In the genomic region with DNA sequence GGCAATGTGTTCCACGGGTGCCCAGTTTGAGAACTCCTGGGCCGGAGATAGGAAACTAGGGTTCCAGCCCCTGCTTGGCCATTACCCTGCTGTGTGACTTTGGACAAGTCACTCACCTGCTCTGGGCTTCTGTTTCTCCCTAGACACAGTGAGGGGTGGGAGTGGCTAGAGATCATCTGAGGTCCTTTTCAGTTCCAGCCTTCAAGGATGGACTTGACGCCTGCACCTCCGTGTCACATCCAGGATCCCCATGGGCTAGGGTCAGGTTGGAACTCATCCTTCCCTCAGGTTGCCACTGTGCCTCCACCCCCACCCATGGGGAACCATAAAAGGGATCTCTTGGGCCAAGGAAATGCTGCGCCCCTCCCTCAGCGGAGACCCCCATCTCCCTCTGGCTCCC, we compare ENCODE assay signal across 18 cellular contexts.
"Had no signal": no experiment of that assay in that cellular context is flagged by ENCODE, and none has a peak within 500 bp of the region (broad histone marks: within the 10 kb centered on the region; RNA-seq: fewer than 3 reads in every experiment).

No MANE protein-coding gene starts in this region.

- H3K36me3 Mint-ChIP-seq: brain; natural killer cell treated with Interleukin-12 subunit alpha and Interleukin-12 subunit beta and Interleukin-15 and Interleukin-18, amount 100 ng/mL, for 72 hours had no signal

- H3K9me3 ChIP-seq: esophagus squamous epithelium, prostate gland, spleen, thoracic aorta, uterus had no signal

- H3K9me3 Mint-ChIP-seq: activated CD4-positive, alpha-beta memory T cell treated with anti-CD3 and anti-CD28 coated beads, Interleukin-2, amount 10 ng/mL, durations not matched to agents 7 days and 5 days; activated T-helper 2 cell treated with anti-CD3 and anti-CD28 coated beads, Interferon-gamma antibody, Interleukin-2, Interleukin-4, amounts not matched to agents 10 μg/mL and 5 μg/mL and 100 μg/mL, durations not matched to agents 14 hours and 24 hours and 36 hours; brain; natural killer cell treated with Interleukin-12 subunit alpha and Interleukin-12 subunit beta and Interleukin-15 and Interleukin-18, amount 100 ng/mL, for 72 hours had no signal

- H3K27ac ChIP-seq: dorsolateral prefrontal cortex, esophagus squamous epithelium, prostate gland, spleen, thoracic aorta, uterus had no signal

- H3K4me1 Mint-ChIP-seq: activated CD4-positive, alpha-beta memory T cell treated with anti-CD3 and anti-CD28 coated beads, Interleukin-2, amount 10 ng/mL, durations not matched to agents 7 days and 5 days had no signal

- H3K4me3 ChIP-seq: dorsolateral prefrontal cortex, esophagus squamous epithelium, prostate gland, spleen, thoracic aorta, uterus had no signal

- H3K4me3 Mint-ChIP-seq: activated CD4-positive, alpha-beta memory T cell treated with anti-CD3 and anti-CD28 coated beads, Interleukin-2, amount 10 ng/mL, durations not matched to agents 7 days and 5 days; brain; natural killer cell treated with Interleukin-12 subunit alpha and Interleukin-12 subunit beta and Interleukin-15 and Interleukin-18, amount 100 ng/mL, for 72 hours had no signal

- H3K27ac Mint-ChIP-seq: activated CD4-positive, alpha-beta memory T cell treated with anti-CD3 and anti-CD28 coated beads, Interleukin-2, amount 10 ng/mL, durations not matched to agents 7 days and 5 days; activated T-helper 2 cell treated with anti-CD3 and anti-CD28 coated beads, Interferon-gamma antibody, Interleukin-2, Interleukin-4, amounts not matched to agents 10 μg/mL and 5 μg/mL and 100 μg/mL, durations not matched to agents 14 hours and 24 hours and 36 hours; natural killer cell treated with Interleukin-12 subunit alpha and Interleukin-12 subunit beta and Interleukin-15 and Interleukin-18, amount 100 ng/mL, for 72 hours had no signal

- H3K27me3 ChIP-seq: dorsolateral prefrontal cortex, esophagus squamous epithelium, uterus had no signal

- H3K36me3 ChIP-seq: esophagus squamous epithelium, prostate gland, spleen, thoracic aorta, uterus had no signal

- ATAC-seq: natural killer cell treated with Interleukin-12 subunit alpha and Interleukin-12 subunit beta and Interleukin-15 and Interleukin-18, amount 100 ng/mL, for 72 hours; sciatic nerve had no signal

- H3K4me1 ChIP-seq: prostate gland had no signal

- DNase-seq: activated CD4-positive, alpha-beta memory T cell treated with anti-CD3 and anti-CD28 coated beads, Interleukin-2, amount 10 ng/mL, durations not matched to agents 7 days and 5 days; activated CD4-positive, alpha-beta T cell treated with anti-CD3 and anti-CD28 coated beads for 1 hour; activated naive CD4-positive, alpha-beta T cell treated with anti-CD3 and anti-CD28 coated beads, Interleukin-2, amount 50 U/mL, for 16 hours; amygdala; dorsolateral prefrontal cortex; esophagus squamous epithelium; occipital lobe; stimulated activated CD4-positive, alpha-beta T cell treated with anti-CD3 and anti-CD28 coated beads, Interleukin-1b, Interleukin-23, amount 100 ng/mL, for 48 hours; stimulated activated naive CD4-positive, alpha-beta T cell treated with Interleukin-2 at 50 U/mL for 16 hours; T-helper 9 cell; uterus had no signal
